Comparison of ENCODE assay signal across 11 cellular contexts in the genomic region with DNA sequence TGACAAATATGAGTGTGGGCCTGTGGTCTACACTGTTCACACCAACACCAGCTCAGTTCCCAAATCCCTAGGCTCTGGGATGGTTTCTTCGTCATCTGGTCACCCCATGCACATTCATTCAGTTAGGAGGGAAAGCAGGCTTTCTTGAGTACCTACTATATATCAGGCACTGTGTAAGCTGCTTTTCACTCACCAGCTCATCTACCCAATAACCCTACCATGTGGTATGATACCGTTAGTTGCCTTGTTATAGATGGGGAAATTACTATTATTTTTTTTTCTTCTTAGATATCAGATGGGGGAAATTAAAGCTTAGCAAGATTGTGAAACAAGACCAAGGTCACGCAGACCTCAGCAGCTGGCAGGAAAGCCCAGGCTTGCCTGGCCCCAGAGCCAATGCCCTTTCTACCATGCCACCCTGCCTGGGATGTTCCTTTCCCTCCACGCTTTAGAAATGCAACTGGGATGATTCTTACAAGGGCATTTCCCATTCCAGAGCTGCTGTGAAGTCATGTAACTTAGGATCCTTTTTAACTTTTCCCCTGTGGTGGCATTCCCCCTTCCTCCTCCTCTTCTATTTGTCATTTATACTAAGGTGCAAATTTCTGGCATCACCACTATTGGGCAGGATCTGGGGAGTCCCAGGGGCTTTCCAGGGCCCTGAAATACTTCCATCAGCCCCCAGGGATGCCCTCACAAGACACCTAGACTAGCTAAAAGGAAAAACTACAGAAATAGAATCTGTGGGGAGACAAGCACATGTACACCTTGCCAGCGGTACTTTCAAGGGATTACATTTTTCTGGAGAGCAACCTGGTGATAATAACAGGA.
A peak's percentile ranks its signal among the peaks of the same experiment; 100 is the strongest.
DNase-seq lines count a peak whose midpoint lies in the region; ATAC-seq and TF ChIP-seq lines count a peak whose summit lies in the region.
"Had no signal": no experiment of that assay in that cellular context is flagged by ENCODE, and none has a peak within 500 bp of the region (broad histone marks: within the 10 kb centered on the region; RNA-seq: fewer than 3 reads in every experiment).

No MANE protein-coding gene starts in this region.

- no peak for DNase-seq in DND-41
- no peak for DNase-seq in activated T-helper 2 cell treated with anti-CD3 and anti-CD28 coated beads, Interferon-gamma antibody, Interleukin-2, Interleukin-4, amounts not matched to agents 10 μg/mL and 5 μg/mL and 100 μg/mL, durations not matched to agents 14 hours and 24 hours and 36 hours (ENCODE audit: low spot score)
- peak; percentile 60 for DNase-seq in natural killer cell treated with Interleukin-12 subunit alpha and Interleukin-12 subunit beta and Interleukin-15 and Interleukin-18, amount 100 ng/mL, for 72 hours (ENCODE audit: low spot score)
- no peak for DNase-seq in Right ventricle myocardium superior
- no peak for DNase-seq in NCI-H187 treated with DMSO at 0.1 percent for 48 hours (lab: John Stamatoyannopoulos, UW)
- DNase-seq in activated CD8-positive, alpha-beta memory T cell treated with anti-CD3 and anti-CD28 coated beads, Interleukin-2, amount 50 U/mL, for 48 hours, result no peak
- DNase-seq: Peyer's patch had no signal

- no peak overlapping the region for H3K4me3 ChIP-seq in DND-41 (ENCODE audit: low read depth in 1 of 2, low read length in 2 of 2)
- H3K4me3 ChIP-seq: Peyer's patch, prostate gland had no signal

- intact Hi-C loops in activated T-helper 2 cell treated with anti-CD3 and anti-CD28 coated beads, Interferon-gamma antibody, Interleukin-2, Interleukin-4, amounts not matched to agents 10 μg/mL and 5 μg/mL and 100 μg/mL, durations not matched to agents 14 hours and 24 hours and 36 hours (cut with micrococcal nuclease), result loop anchor here (5.0 kb wide), 3 partner anchors 93 to 203 kb away; partner anchors contain the start of gene ATXN7L1
- intact Hi-C loops in Right ventricle myocardium superior (cut with DNase I), result no loop called here

- peaks cover 51% of the 10 kb centered on the region for H3K79me2 ChIP-seq in DND-41 (ENCODE audit: insufficient read depth, low read length)

- no peaks in the 10 kb centered on the region; the same call in 1 of the 2 replicates for H3K36me3 ChIP-seq in DND-41 (ENCODE audit: insufficient read depth, low read length)
- H3K36me3 ChIP-seq: Peyer's patch, prostate gland had no signal

- no peaks in the 10 kb centered on the region for H3K9me3 ChIP-seq in DND-41 (ENCODE audit: insufficient read depth, low read length, severe bottlenecking)
- H3K9me3 ChIP-seq: Peyer's patch, prostate gland had no signal

- no peaks in the 10 kb centered on the region for H3K27me3 Mint-ChIP-seq in activated T-helper 2 cell treated with anti-CD3 and anti-CD28 coated beads, Interferon-gamma antibody, Interleukin-2, Interleukin-4, amounts not matched to agents 10 μg/mL and 5 μg/mL and 100 μg/mL, durations not matched to agents 14 hours and 24 hours and 36 hours (ENCODE audit: low read depth)
- H3K27me3 Mint-ChIP-seq in natural killer cell treated with Interleukin-12 subunit alpha and Interleukin-12 subunit beta and Interleukin-15 and Interleukin-18, amount 100 ng/mL, for 72 hours, result no peaks in the 10 kb centered on the region

- peaks cover 13% of the 10 kb centered on the region for H3K36me3 Mint-ChIP-seq in activated T-helper 2 cell treated with anti-CD3 and anti-CD28 coated beads, Interferon-gamma antibody, Interleukin-2, Interleukin-4, amounts not matched to agents 10 μg/mL and 5 μg/mL and 100 μg/mL, durations not matched to agents 14 hours and 24 hours and 36 hours (ENCODE audit: low read depth)
- no peaks in the 10 kb centered on the region for H3K36me3 Mint-ChIP-seq in natural killer cell treated with Interleukin-12 subunit alpha and Interleukin-12 subunit beta and Interleukin-15 and Interleukin-18, amount 100 ng/mL, for 72 hours

- ATAC-seq in DND-41 (ENCODE audit: insufficient read depth, low read depth) (no peak), Right ventricle myocardium superior (ENCODE audit: poor library complexity) (no peak), GM19351 (IDR thresholded peaks at IDR 0.05; ENCODE audit: unreplicated experiment) (no peak)
- ATAC-seq in natural killer cell treated with Interleukin-12 subunit alpha and Interleukin-12 subunit beta and Interleukin-15 and Interleukin-18, amount 100 ng/mL, for 72 hours, result no peak

- H3K4me2 ChIP-seq in DND-41 (ENCODE audit: insufficient read depth, low read length), result peak overlapping the region; percentile 14; the same call in 1 of the 2 replicates

- no peaks in the 10 kb centered on the region for H3K27me3 ChIP-seq in DND-41 (ENCODE audit: insufficient read depth, low read length, poor library complexity)
- H3K27me3 ChIP-seq: Peyer's patch had no signal

- peaks cover 57% of the 10 kb centered on the region for H3K4me1 Mint-ChIP-seq in activated T-helper 2 cell treated with anti-CD3 and anti-CD28 coated beads, Interferon-gamma antibody, Interleukin-2, Interleukin-4, amounts not matched to agents 10 μg/mL and 5 μg/mL and 100 μg/mL, durations not matched to agents 14 hours and 24 hours and 36 hours (ENCODE audit: low read depth)
- H3K4me1 Mint-ChIP-seq in natural killer cell treated with Interleukin-12 subunit alpha and Interleukin-12 subunit beta and Interleukin-15 and Interleukin-18, amount 100 ng/mL, for 72 hours (ENCODE audit: low read depth in 2 of 2), result peaks cover 43% of the 10 kb centered on the region in 2 donors

- TF ChIP-seq CTCF in C4-2B (conservative IDR thresholded peaks at IDR 0.05), result no peak
- no peak for TF ChIP-seq CTCF in DND-41 (IDR thresholded peaks at IDR 0.05; ENCODE audit: borderline replicate concordance, extremely low read depth, low read length, poor library complexity, severe bottlenecking)

- H3K9me3 Mint-ChIP-seq in activated T-helper 2 cell treated with anti-CD3 and anti-CD28 coated beads, Interferon-gamma antibody, Interleukin-2, Interleukin-4, amounts not matched to agents 10 μg/mL and 5 μg/mL and 100 μg/mL, durations not matched to agents 14 hours and 24 hours and 36 hours, result no peaks in the 10 kb centered on the region
- H3K9me3 Mint-ChIP-seq in natural killer cell treated with Interleukin-12 subunit alpha and Interleukin-12 subunit beta and Interleukin-15 and Interleukin-18, amount 100 ng/mL, for 72 hours, result no peaks in the 10 kb centered on the region

- H3K9ac ChIP-seq in DND-41 (ENCODE audit: low read depth, low read length), result peak overlapping the region; percentile 15; the same call in 1 of the 2 replicates

- H2AFZ ChIP-seq in DND-41 (ENCODE audit: low read depth, low read length), result no peak overlapping the region

- H4K20me1 ChIP-seq in DND-41 (ENCODE audit: insufficient read depth, low read length), result 0 out of 2 replicates have a peak, but pooled peaks cover 3% of the 10 kb centered on the region

- peak overlapping the region; percentile 58 for H3K27ac ChIP-seq in C4-2B
- peak overlapping the region; percentile 77 for H3K27ac ChIP-seq in DND-41 (ENCODE audit: low read length)
- H3K27ac ChIP-seq: epithelial cell of prostate, Peyer's patch had no signal

- no peak overlapping the region for H3K4me3 Mint-ChIP-seq in activated T-helper 2 cell treated with anti-CD3 and anti-CD28 coated beads, Interferon-gamma antibody, Interleukin-2, Interleukin-4, amounts not matched to agents 10 μg/mL and 5 μg/mL and 100 μg/mL, durations not matched to agents 14 hours and 24 hours and 36 hours (ENCODE audit: low read depth)
- H3K4me3 Mint-ChIP-seq in natural killer cell treated with Interleukin-12 subunit alpha and Interleukin-12 subunit beta and Interleukin-15 and Interleukin-18, amount 100 ng/mL, for 72 hours, result no peak overlapping the region

- H3K27ac Mint-ChIP-seq in activated T-helper 2 cell treated with anti-CD3 and anti-CD28 coated beads, Interferon-gamma antibody, Interleukin-2, Interleukin-4, amounts not matched to agents 10 μg/mL and 5 μg/mL and 100 μg/mL, durations not matched to agents 14 hours and 24 hours and 36 hours, result peak overlapping the region; percentile 66
- peak overlapping the region; percentile 4 to 50 for H3K27ac Mint-ChIP-seq in natural killer cell treated with Interleukin-12 subunit alpha and Interleukin-12 subunit beta and Interleukin-15 and Interleukin-18, amount 100 ng/mL, for 72 hours

- H3K4me1 ChIP-seq in DND-41 (ENCODE audit: insufficient read depth, low read length), result peaks cover 74% of the 10 kb centered on the region
